8 cellular contexts compared by ENCODE assay signal in genomic region chr3:184315871-184316661, GRCh38.
DNase-seq lines count a peak whose midpoint lies in the region; ATAC-seq lines count a peak whose summit lies in the region.

No MANE protein-coding gene starts in this region.

- CTCF ChIA-PET in activated naive CD4-positive, alpha-beta T cell treated with anti-CD3 and anti-CD28 coated beads, Interleukin-2, amount 10 ng/mL, durations not matched to agents 7 days and 5 days (lab: Charles Lee) = no interaction called here

- peak overlapping the region; percentile 94 for H3K27ac Mint-ChIP-seq in activated naive CD4-positive, alpha-beta T cell treated with anti-CD3 and anti-CD28 coated beads, Interleukin-2, amount 10 ng/mL, durations not matched to agents 7 days and 5 days

- no peaks in the 10 kb centered on the region for H3K9me3 Mint-ChIP-seq in activated naive CD4-positive, alpha-beta T cell treated with anti-CD3 and anti-CD28 coated beads, Interleukin-2, amount 10 ng/mL, durations not matched to agents 7 days and 5 days

- peak overlapping the region; percentile 84 for H3K4me3 ChIP-seq in iPS-18c (ENCODE audit: insufficient read depth, low read depth, low read length)

- peak overlapping the region; percentile 88 for H3K27ac ChIP-seq in substantia nigra (ENCODE audit: low read depth, low read length, poor library complexity, severe bottlenecking)

- in situ Hi-C loops in ACHN (cut with HindIII; ENCODE audit: low pct_ligation_motif_present, low pct_unique_long_range_greater_than_20kb, low sequenced_read_pairs) = no loop called here

- peak; percentile 64 for DNase-seq in activated CD8-positive, alpha-beta memory T cell treated with anti-CD3 and anti-CD28 coated beads for 24 hours
- no peak for DNase-seq in activated CD8-positive, alpha-beta memory T cell treated with anti-CD3 and anti-CD28 coated beads, Interleukin-2, amount 50 U/mL, for 48 hours
- DNase-seq in activated naive CD4-positive, alpha-beta T cell treated with anti-CD3 and anti-CD28 coated beads, Interleukin-2, amount 10 ng/mL, durations not matched to agents 7 days and 5 days = no peak
- DNase-seq in substantia nigra (lab: John Stamatoyannopoulos, UW) (no peak), iPS-NIHi7 (ENCODE audit: extremely low spot score) (no peak), ACHN (no peak)

- no peaks in the 10 kb centered on the region for H3K9me3 ChIP-seq in iPS-18c (ENCODE audit: control insufficient read depth, insufficient read depth, low read length)

- H3K27me3 Mint-ChIP-seq in activated naive CD4-positive, alpha-beta T cell treated with anti-CD3 and anti-CD28 coated beads, Interleukin-2, amount 10 ng/mL, durations not matched to agents 7 days and 5 days = no peaks in the 10 kb centered on the region

- H3K4me1 Mint-ChIP-seq in activated naive CD4-positive, alpha-beta T cell treated with anti-CD3 and anti-CD28 coated beads, Interleukin-2, amount 10 ng/mL, durations not matched to agents 7 days and 5 days = peaks cover 42% of the 10 kb centered on the region

- peak overlapping the region; percentile 85 for H3K4me3 Mint-ChIP-seq in activated naive CD4-positive, alpha-beta T cell treated with anti-CD3 and anti-CD28 coated beads, Interleukin-2, amount 10 ng/mL, durations not matched to agents 7 days and 5 days

- ATAC-seq in GM18868 (IDR thresholded peaks at IDR 0.05; ENCODE audit: unreplicated experiment) = no peak

- peaks cover 37% of the 10 kb centered on the region for H3K36me3 Mint-ChIP-seq in activated naive CD4-positive, alpha-beta T cell treated with anti-CD3 and anti-CD28 coated beads, Interleukin-2, amount 10 ng/mL, durations not matched to agents 7 days and 5 days
